In the genomic region with DNA sequence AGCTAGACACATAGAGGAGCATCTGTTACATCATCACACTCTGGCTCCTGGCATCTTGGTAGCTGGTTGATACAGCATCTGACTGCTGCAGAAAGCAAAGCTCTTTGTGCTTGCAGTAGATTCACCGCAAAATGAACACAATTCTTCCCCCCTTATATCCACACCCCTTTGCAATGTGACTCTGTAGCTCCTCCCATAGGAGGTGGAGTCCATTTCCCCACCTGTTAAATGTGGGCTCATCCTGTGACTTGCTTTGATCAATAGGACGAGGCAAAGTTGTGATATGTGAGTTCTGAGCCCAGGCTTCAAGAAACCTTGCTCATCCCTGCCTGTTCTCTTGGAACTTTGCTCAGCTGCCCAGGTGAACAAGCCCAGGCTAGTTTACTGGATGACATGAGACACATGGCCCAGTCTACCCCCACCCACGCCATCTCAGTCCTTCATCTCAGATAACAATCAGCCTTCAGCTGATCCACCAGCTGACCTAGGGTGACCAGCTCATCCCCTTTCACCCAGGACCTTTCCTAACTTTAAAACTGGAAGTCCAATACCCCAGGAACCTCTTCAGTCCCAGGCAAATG, we compare ENCODE assay signal across 21 cellular contexts.
"Had no signal": no experiment of that assay in that cellular context is flagged by ENCODE, and none has a peak within 500 bp of the region (broad histone marks: within the 10 kb centered on the region; RNA-seq: fewer than 3 reads in every experiment).

No MANE protein-coding gene starts in this region.

- H3K9me3 ChIP-seq: adrenal gland, gastroesophageal sphincter, heart left ventricle, mucosa of descending colon, tibial artery had no signal

- H3K4me1 Mint-ChIP-seq: naive B cell; stimulated activated naive B cell treated with anti-CD40 and anti-IgM and Interleukin-4, amounts not matched to agents 10 μg/mL and 1 μg/mL and 100 μg/mL, for 72 hours had no signal

- H3K4me3 ChIP-seq: adrenal gland, cardiac muscle cell, dorsolateral prefrontal cortex, gastroesophageal sphincter, heart left ventricle, mucosa of descending colon, neural progenitor cell, tibial artery had no signal

- H3K36me3 ChIP-seq: adrenal gland, cardiac muscle cell, gastroesophageal sphincter, heart left ventricle, neural progenitor cell, tibial artery had no signal

- H3K27ac ChIP-seq: adrenal gland, cardiac muscle cell, gastroesophageal sphincter, heart left ventricle, neural progenitor cell, tibial artery had no signal

- DNase-seq: activated CD4-positive, alpha-beta T cell treated with anti-CD3 and anti-CD28 coated beads, Interleukin-2, amount 50 U/mL, for 1 hour; activated CD4-positive, CD25-positive, alpha-beta regulatory T cell treated with anti-CD3 and anti-CD28 coated beads, Interleukin-2, amount 50 U/mL, for 72 hours; activated CD8-positive, alpha-beta memory T cell treated with anti-CD3 and anti-CD28 coated beads for 24 hours; activated CD8-positive, alpha-beta memory T cell treated with anti-CD3 and anti-CD28 coated beads, Interleukin-2, amount 50 U/mL, for 48 hours; activated gamma-delta T cell; activated T-cell treated with anti-CD3 and anti-CD28 coated beads, Interleukin-2, amount 50 U/mL, for 72 hours; adrenal gland; heart left ventricle; left ventricle myocardium superior; mesenchymal stem cell; mucosa of descending colon; naive B cell; stimulated activated naive B cell treated with anti-CD40 and anti-IgM and Interleukin-4, amounts not matched to agents 10 μg/mL and 1 μg/mL and 100 μg/mL, for 72 hours; tibial artery had no signal

- H3K27me3 ChIP-seq: adrenal gland, cardiac muscle cell, gastroesophageal sphincter, heart left ventricle, neural progenitor cell, tibial artery had no signal

- H2AFZ ChIP-seq: neural progenitor cell had no signal

- H3K9me3 Mint-ChIP-seq: activated naive CD4-positive, alpha-beta T cell treated with anti-CD3 and anti-CD28 coated beads, Interleukin-2, amount 50 U/mL, for 72 hours; naive B cell had no signal

- H3K36me3 Mint-ChIP-seq: activated naive CD4-positive, alpha-beta T cell treated with anti-CD3 and anti-CD28 coated beads, Interleukin-2, amount 50 U/mL, for 72 hours; naive B cell; neural progenitor cell; stimulated activated naive B cell treated with anti-CD40 and anti-IgM and Interleukin-4, amounts not matched to agents 10 μg/mL and 1 μg/mL and 100 μg/mL, for 72 hours had no signal

- FAIRE-seq: colon had no signal

- ATAC-seq: activated naive CD4-positive, alpha-beta T cell treated with anti-CD3 and anti-CD28 coated beads, Interleukin-2, amount 50 U/mL, for 72 hours; activated T-cell treated with anti-CD3 and anti-CD28 coated beads, Interleukin-2, amount 50 U/mL, for 72 hours; gastroesophageal sphincter; heart left ventricle; left ventricle myocardium superior; mucosa of descending colon had no signal

- H3K4me2 ChIP-seq: neural progenitor cell had no signal

- H3K9ac ChIP-seq: neural progenitor cell had no signal

- H3K27me3 Mint-ChIP-seq: progenitor cell of endocrine pancreas had no signal

- H3K27ac Mint-ChIP-seq: activated naive CD4-positive, alpha-beta T cell treated with anti-CD3 and anti-CD28 coated beads, Interleukin-2, amount 50 U/mL, for 72 hours; activated T-cell treated with anti-CD3 and anti-CD28 coated beads, Interleukin-2, amount 50 U/mL, for 72 hours; naive B cell; progenitor cell of endocrine pancreas; stimulated activated naive B cell treated with anti-CD40 and anti-IgM and Interleukin-4, amounts not matched to agents 10 μg/mL and 1 μg/mL and 100 μg/mL, for 72 hours had no signal

- H3K4me3 Mint-ChIP-seq: activated T-cell treated with anti-CD3 and anti-CD28 coated beads, Interleukin-2, amount 50 U/mL, for 72 hours; naive B cell; neural progenitor cell; stimulated activated naive B cell treated with anti-CD40 and anti-IgM and Interleukin-4, amounts not matched to agents 10 μg/mL and 1 μg/mL and 100 μg/mL, for 72 hours had no signal

- H3K4me1 ChIP-seq: adrenal gland had no signal
